18 cellular contexts compared by ENCODE assay signal in the genomic region with DNA sequence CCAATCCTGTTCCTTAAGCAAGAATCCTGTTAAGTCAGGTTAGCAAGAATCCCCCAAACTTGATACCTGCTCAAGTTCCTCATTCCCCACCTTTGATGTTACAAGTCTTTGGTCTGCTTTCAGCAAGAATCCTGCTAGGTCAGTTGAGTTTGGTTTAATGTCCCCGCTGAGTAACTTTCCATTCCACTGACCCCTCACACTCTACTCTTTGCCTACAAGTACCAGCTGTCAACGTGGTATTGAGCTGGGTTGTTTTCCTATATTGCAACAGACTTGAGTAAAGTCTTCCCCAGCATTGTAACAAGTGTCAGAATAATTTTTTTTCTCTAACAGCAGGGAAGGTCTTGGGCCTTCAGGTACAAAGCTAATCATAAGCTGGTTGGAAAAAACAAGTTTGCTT. TPM values are rescaled to one million over a fixed set of nuclear protein-coding genes. Genes with fewer than 3 reads are reported as not detected.
"Had no signal": no experiment of that assay in that cellular context is flagged by ENCODE, and none has a peak within 500 bp of the region (broad histone marks: within the 10 kb centered on the region; RNA-seq: fewer than 3 reads in every experiment).

No MANE protein-coding gene starts in this region.

- ATAC-seq: activated T-helper 17 cell treated with anti-CD3 and anti-CD28 coated beads, Interleukin-2, amount 50 U/mL, for 72 hours; foreskin keratinocyte; left ventricle myocardium superior; natural killer cell; stimulated activated naive CD8-positive, alpha-beta T cell treated with anti-CD3 and anti-CD28 coated beads, Interleukin-15, Interleukin-2, amounts not matched to agents 100 U/mL and 50 U/mL, for 24 hours had no signal

- H3K4me3 ChIP-seq: tibial nerve, vagina had no signal

- H3K36me3 Mint-ChIP-seq: activated naive CD8-positive, alpha-beta T cell treated with anti-CD3 and anti-CD28 coated beads for 36 hours; natural killer cell had no signal

- DNase-seq: activated naive CD4-positive, alpha-beta T cell; activated naive CD8-positive, alpha-beta T cell treated with anti-CD3 and anti-CD28 coated beads for 36 hours; activated T-cell treated with anti-CD3 and anti-CD28 coated beads, Interleukin-2, amount 50 U/mL, for 1 hour; central memory CD4-positive, alpha-beta T cell; dermis blood vessel endothelial cell; effector memory CD4-positive, alpha-beta T cell; foreskin keratinocyte; left ventricle myocardium superior; mammary epithelial cell; midbrain; natural killer cell; stimulated activated CD4-positive, alpha-beta T cell treated with anti-CD3 and anti-CD28 coated beads, Interleukin-4, amount 100 ng/mL, for 4 hours; stimulated activated naive CD8-positive, alpha-beta T cell treated with anti-CD3 and anti-CD28 coated beads, Interleukin-15, Interleukin-2, amounts not matched to agents 100 U/mL and 50 U/mL, for 24 hours; T-helper 9 cell had no signal

- H3K9me3 ChIP-seq: tibial nerve, vagina had no signal

- H3K27me3 ChIP-seq: vagina had no signal

- H3K9me3 Mint-ChIP-seq: activated naive CD8-positive, alpha-beta T cell treated with anti-CD3 and anti-CD28 coated beads for 36 hours; activated T-helper 17 cell treated with anti-CD3 and anti-CD28 coated beads, Interleukin-2, amount 50 U/mL, for 72 hours had no signal

- H3K36me3 ChIP-seq: tibial nerve, vagina had no signal

- H3K27ac Mint-ChIP-seq: activated naive CD8-positive, alpha-beta T cell treated with anti-CD3 and anti-CD28 coated beads for 36 hours; activated T-helper 17 cell treated with anti-CD3 and anti-CD28 coated beads, Interleukin-2, amount 50 U/mL, for 72 hours; natural killer cell; progenitor cell of endocrine pancreas had no signal

- H3K27ac ChIP-seq: foreskin keratinocyte, tibial nerve, vagina had no signal

- H3K4me1 ChIP-seq: foreskin keratinocyte had no signal

- H3K4me3 Mint-ChIP-seq: activated naive CD8-positive, alpha-beta T cell treated with anti-CD3 and anti-CD28 coated beads for 36 hours; activated T-helper 17 cell treated with anti-CD3 and anti-CD28 coated beads, Interleukin-2, amount 50 U/mL, for 72 hours; natural killer cell had no signal

RNA-seq across cellular contexts. Expression of a gene that starts 6.3 kb away (rescaled TPM):
- total RNA-seq: activated T-helper 17 cell treated with anti-CD3 and anti-CD28 coated beads, Interleukin-2, amount 50 U/mL, for 72 hours; foreskin keratinocyte had no signal
